Comparison of ENCODE assay signal across 1 cellular context in the genomic region with DNA sequence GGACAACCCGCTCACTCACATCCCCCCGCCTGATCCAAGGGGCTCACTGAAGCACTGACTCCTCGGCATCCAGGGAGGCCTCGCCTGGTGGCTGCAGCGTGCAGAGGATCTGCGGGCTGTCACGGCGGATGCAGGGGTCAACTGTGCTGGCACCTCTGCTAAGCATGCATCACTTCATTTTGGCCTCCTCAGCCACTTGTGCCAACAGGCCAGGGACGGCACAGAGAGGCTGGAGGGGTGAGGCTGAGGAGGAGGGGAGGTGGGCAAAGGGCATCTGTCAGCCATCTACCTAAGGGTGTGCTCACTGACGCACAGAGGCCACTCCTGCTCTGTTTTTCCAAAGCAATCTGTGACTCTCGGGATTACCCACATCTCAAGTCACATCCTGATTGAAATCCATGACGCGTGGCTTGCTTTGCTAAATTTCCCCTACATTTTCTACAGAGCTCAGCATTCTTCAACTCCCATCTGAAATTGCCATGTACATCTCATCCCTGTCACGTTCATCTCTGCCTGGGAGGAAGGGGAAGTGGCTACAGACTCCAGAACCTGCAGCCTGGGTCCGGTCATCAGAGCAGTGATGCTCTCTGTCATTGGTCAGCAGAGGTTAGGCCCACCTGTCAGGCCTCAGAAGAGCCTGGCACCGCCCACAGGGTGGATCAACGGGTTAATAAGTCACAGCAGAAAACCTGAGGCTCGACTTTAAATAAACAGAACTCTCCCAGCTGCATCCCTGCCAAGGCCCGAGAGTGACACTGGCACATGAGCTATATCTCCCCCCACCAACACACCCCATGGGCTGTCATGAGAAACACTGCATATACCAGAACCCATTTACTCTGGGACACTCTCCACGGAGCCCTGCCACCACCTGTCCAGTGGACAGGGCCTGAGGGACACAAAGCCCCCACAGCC.
TF ChIP-seq lines count a peak whose summit lies in the region.

No MANE protein-coding gene starts in this region.

TF ChIP-seq in HepG2, 621 proteins besides CTCF, POLR2A, EP300 and RAD21 (continued from another document and continues in another):
- TF ChIP-seq MXD3 (CRISPR knock-in tag; IDR thresholded peaks at IDR 0.05) (no peak), NR3C1 (CRISPR knock-in tag; IDR thresholded peaks at IDR 0.05) (no peak), ZHX2 (IDR thresholded peaks at IDR 0.05; ENCODE audit: low read depth) (no peak), ZHX2 (CRISPR knock-in tag; IDR thresholded peaks at IDR 0.05; ENCODE audit: borderline replicate concordance) (no peak), RFXAP (CRISPR knock-in tag; IDR thresholded peaks at IDR 0.05; ENCODE audit: borderline replicate concordance) (0 out of 2 replicates have a peak, but pooled peaks have one; percentile 49), PHF8 (CRISPR knock-in tag; IDR thresholded peaks at IDR 0.05) (no peak), SRSF1 (optimal IDR thresholded peaks at IDR 0.05; ENCODE audit: low read depth, low read length) (no peak), WIZ (CRISPR knock-in tag; IDR thresholded peaks at IDR 0.05) (no peak), KDM2A (CRISPR knock-in tag; IDR thresholded peaks at IDR 0.05; ENCODE audit: borderline replicate concordance, low read depth) (0 out of 2 replicates have a peak, but pooled peaks have one; percentile 3), BCL6 (CRISPR knock-in tag; IDR thresholded peaks at IDR 0.05) (no peak), TOE1 (CRISPR knock-in tag; IDR thresholded peaks at IDR 0.05) (no peak), MAFF (IDR thresholded peaks at IDR 0.05; ENCODE audit: low read depth, low read length) (peak; percentile 26; the same call in 1 of the 2 replicates), TAF15 (IDR thresholded peaks at IDR 0.05; ENCODE audit: low read depth, low read length, poor library complexity, severe bottlenecking) (no peak), MIER2 (CRISPR knock-in tag; IDR thresholded peaks at IDR 0.05) (no peak), ZFP37 (CRISPR knock-in tag; IDR thresholded peaks at IDR 0.05; ENCODE audit: borderline replicate concordance) (peak; percentile 10; the same call in 1 of the 2 replicates), ELF1 (CRISPR knock-in tag; IDR thresholded peaks at IDR 0.05) (no peak), ZNF329 (CRISPR knock-in tag; IDR thresholded peaks at IDR 0.05; ENCODE audit: low read depth) (no peak), ATF5 (CRISPR knock-in tag; IDR thresholded peaks at IDR 0.05; ENCODE audit: low read depth) (no peak), POLR2G (IDR thresholded peaks at IDR 0.05; ENCODE audit: low read depth, low read length) (peak; percentile 72), ZNF7 (CRISPR knock-in tag; IDR thresholded peaks at IDR 0.05) (no peak), TEAD2 (CRISPR knock-in tag; IDR thresholded peaks at IDR 0.05) (no peak), POLR2AphosphoS5 (IDR thresholded peaks at IDR 0.05; ENCODE audit: low read depth, low read length) (peak; percentile 87), SIN3B (IDR thresholded peaks at IDR 0.05; ENCODE audit: low read length) (no peak), TEF (CRISPR knock-in tag; IDR thresholded peaks at IDR 0.05) (no peak), ZNF672 (CRISPR knock-in tag; IDR thresholded peaks at IDR 0.05) (no peak), ZBTB40 (IDR thresholded peaks at IDR 0.05) (no peak), ZBTB40 (CRISPR knock-in tag; IDR thresholded peaks at IDR 0.05) (no peak), CCAR2 (optimal IDR thresholded peaks at IDR 0.05; ENCODE audit: low read depth, low read length) (no peak)
- TF ChIP-seq, protein P1, sequence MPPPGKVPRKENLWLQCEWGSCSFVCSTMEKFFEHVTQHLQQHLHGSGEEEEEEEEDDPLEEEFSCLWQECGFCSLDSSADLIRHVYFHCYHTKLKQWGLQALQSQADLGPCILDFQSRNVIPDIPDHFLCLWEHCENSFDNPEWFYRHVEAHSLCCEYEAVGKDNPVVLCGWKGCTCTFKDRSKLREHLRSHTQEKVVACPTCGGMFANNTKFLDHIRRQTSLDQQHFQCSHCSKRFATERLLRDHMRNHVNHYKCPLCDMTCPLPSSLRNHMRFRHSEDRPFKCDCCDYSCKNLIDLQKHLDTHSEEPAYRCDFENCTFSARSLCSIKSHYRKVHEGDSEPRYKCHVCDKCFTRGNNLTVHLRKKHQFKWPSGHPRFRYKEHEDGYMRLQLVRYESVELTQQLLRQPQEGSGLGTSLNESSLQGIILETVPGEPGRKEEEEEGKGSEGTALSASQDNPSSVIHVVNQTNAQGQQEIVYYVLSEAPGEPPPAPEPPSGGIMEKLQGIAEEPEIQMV (CRISPR knock-in tag; IDR thresholded peaks at IDR 0.05; ENCODE audit: low read depth): peak; percentile 30; the same call in 1 of the 2 replicates
- TF ChIP-seq, protein P2, sequence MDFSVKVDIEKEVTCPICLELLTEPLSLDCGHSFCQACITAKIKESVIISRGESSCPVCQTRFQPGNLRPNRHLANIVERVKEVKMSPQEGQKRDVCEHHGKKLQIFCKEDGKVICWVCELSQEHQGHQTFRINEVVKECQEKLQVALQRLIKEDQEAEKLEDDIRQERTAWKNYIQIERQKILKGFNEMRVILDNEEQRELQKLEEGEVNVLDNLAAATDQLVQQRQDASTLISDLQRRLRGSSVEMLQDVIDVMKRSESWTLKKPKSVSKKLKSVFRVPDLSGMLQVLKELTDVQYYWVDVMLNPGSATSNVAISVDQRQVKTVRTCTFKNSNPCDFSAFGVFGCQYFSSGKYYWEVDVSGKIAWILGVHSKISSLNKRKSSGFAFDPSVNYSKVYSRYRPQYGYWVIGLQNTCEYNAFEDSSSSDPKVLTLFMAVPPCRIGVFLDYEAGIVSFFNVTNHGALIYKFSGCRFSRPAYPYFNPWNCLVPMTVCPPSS (IDR thresholded peaks at IDR 0.05): no peak
- TF ChIP-seq, protein P3, sequence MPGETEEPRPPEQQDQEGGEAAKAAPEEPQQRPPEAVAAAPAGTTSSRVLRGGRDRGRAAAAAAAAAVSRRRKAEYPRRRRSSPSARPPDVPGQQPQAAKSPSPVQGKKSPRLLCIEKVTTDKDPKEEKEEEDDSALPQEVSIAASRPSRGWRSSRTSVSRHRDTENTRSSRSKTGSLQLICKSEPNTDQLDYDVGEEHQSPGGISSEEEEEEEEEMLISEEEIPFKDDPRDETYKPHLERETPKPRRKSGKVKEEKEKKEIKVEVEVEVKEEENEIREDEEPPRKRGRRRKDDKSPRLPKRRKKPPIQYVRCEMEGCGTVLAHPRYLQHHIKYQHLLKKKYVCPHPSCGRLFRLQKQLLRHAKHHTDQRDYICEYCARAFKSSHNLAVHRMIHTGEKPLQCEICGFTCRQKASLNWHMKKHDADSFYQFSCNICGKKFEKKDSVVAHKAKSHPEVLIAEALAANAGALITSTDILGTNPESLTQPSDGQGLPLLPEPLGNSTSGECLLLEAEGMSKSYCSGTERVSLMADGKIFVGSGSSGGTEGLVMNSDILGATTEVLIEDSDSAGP (CRISPR knock-in tag; IDR thresholded peaks at IDR 0.05; ENCODE audit: borderline replicate concordance): no peak; the same call in 1 of the 2 replicates
